In genomic region chr19:43031645-43032044, GRCh38 we compare ENCODE assay signal across 17 cellular contexts. TPM values are rescaled to one million over a fixed set of nuclear protein-coding genes. Genes with fewer than 3 reads are reported as not detected.
A peak's percentile ranks its signal among the peaks of the same experiment; 100 is the strongest.
DNase-seq lines count a peak whose midpoint lies in the region; ATAC-seq and TF ChIP-seq lines count a peak whose summit lies in the region.
"Not testable (repeated sequence)": the region's sequence is repeated elsewhere in the genome, so short reads cannot be mapped to it uniquely, and the experiment has no call there.
"Had no signal": no experiment of that assay in that cellular context is flagged by ENCODE, and none has a peak within 500 bp of the region (broad histone marks: within the 10 kb centered on the region; RNA-seq: fewer than 3 reads in every experiment).

No MANE protein-coding gene starts in this region.

- H3K27ac ChIP-seq in heart right ventricle: not testable (repeated sequence)

- H3K9me3 ChIP-seq in heart right ventricle: not testable (repeated sequence)

- 27 to 37% methylated on average over 2 of the region's 2 CpGs for WGBS in heart right ventricle, 2 donors

- H3K4me1 Mint-ChIP-seq in WTC11; endothelial cell (ENCODE audit: unreplicated experiment): not testable (repeated sequence)

- not testable (repeated sequence) for H3K27me3 ChIP-seq in heart right ventricle

- H3K36me3 ChIP-seq in heart right ventricle: not testable (repeated sequence)

- CTCF ChIA-PET in WTC11 (lab: Charles Lee): not testable (repeated sequence)

- intact Hi-C loops in heart right ventricle (cut with DNase I): not testable (repeated sequence)

- not testable (repeated sequence) for H3K27ac Mint-ChIP-seq in WTC11; endothelial cell (ENCODE audit: unreplicated experiment)

- not testable (repeated sequence) for H3K4me3 Mint-ChIP-seq in WTC11; endothelial cell (ENCODE audit: unreplicated experiment)

- POLR2A ChIA-PET in WTC11 (lab: Charles Lee): not testable (repeated sequence)

- not testable (repeated sequence) for H3K4me1 ChIP-seq in heart right ventricle

- not testable (repeated sequence) for H3K27me3 Mint-ChIP-seq in WTC11 (ENCODE audit: low read depth); endothelial cell (ENCODE audit: unreplicated experiment)

- not testable (repeated sequence) for H3K36me3 Mint-ChIP-seq in WTC11; endothelial cell (ENCODE audit: low read depth, unreplicated experiment)

- not testable (repeated sequence) for H3K4me3 ChIP-seq in heart right ventricle

- not testable (repeated sequence) for ATAC-seq in WTC11, heart right ventricle

- DNase-seq in AG20443 (ENCODE audit: low spot score): peak; percentile 10
- DNase-seq in GM04504 (ENCODE audit: low read depth): peak; percentile 51
- peak; percentile 38 for DNase-seq in HS-5 (ENCODE audit: low read depth)
- DNase-seq in NCI-H82 (lab: John Stamatoyannopoulos, UW): peak; percentile 14
- peak; percentile 36 for DNase-seq in WTC11 (ENCODE audit: low spot score)
- DNase-seq in endothelial cell (ENCODE audit: low spot score): peak; percentile 20
- peak in 1 of 2 donors; percentile 7 for DNase-seq in heart right ventricle
- peak; percentile 12 for DNase-seq in stromal cell of bone marrow (ENCODE audit: low read depth)

- TF ChIP-seq CTCF in WTC11 (IDR thresholded peaks at IDR 0.05); endothelial cell (IDR thresholded peaks at IDR 0.05; ENCODE audit: unreplicated experiment): not testable (repeated sequence)
- TF ChIP-seq CTCF in heart right ventricle (IDR thresholded peaks at IDR 0.05): peak in 6 of 9 donors; percentile 20 to 36 (median 28)

- not testable (repeated sequence) for H3K9me3 Mint-ChIP-seq in WTC11; endothelial cell (ENCODE audit: unreplicated experiment)

RNA-seq across cellular contexts. Expression of gene PSG11, which starts 5.4 kb away (rescaled TPM):
- not detected in 3 replicates for total RNA-seq in WTC11 (2021)
- not detected for total RNA-seq in endothelial cell (ENCODE audit: unreplicated experiment)
- not detected for total RNA-seq in heart right ventricle
- polyA plus RNA-seq in heart right ventricle: not detected
- total RNA-seq: activated CD8-positive, alpha-beta T cell treated with anti-CD3 and anti-CD28 coated beads, Interleukin-2, amount 10 ng/mL, durations not matched to agents 7 days and 5 days; activated T-cell treated with anti-CD3 and anti-CD28 coated beads, Interleukin-2, amount 50 U/mL, for 4 hours; dorsolateral prefrontal cortex; esophagus mucosa; H1; left cardiac atrium; progenitor cell of endocrine pancreas; upper lobe of right lung had no signal
- polyA plus RNA-seq: H1, small intestine had no signal

RNA-seq across cellular contexts. Expression of gene PSG2, which starts 50.9 kb away (rescaled TPM):
- total RNA-seq in WTC11 (2021) (not detected in 3 replicates), endothelial cell (ENCODE audit: unreplicated experiment) (not detected), heart right ventricle (not detected)
- polyA plus RNA-seq in heart right ventricle: not detected
- total RNA-seq: activated CD8-positive, alpha-beta T cell treated with anti-CD3 and anti-CD28 coated beads, Interleukin-2, amount 10 ng/mL, durations not matched to agents 7 days and 5 days; activated T-cell treated with anti-CD3 and anti-CD28 coated beads, Interleukin-2, amount 50 U/mL, for 4 hours; dorsolateral prefrontal cortex; esophagus mucosa; H1; left cardiac atrium; progenitor cell of endocrine pancreas; upper lobe of right lung had no signal
- polyA plus RNA-seq: H1 had no signal
